ENCODE assay signal across 9 cellular contexts in genomic region chr22:29030016-29030617, GRCh38. TPM values are rescaled to one million over a fixed set of nuclear protein-coding genes. Genes with fewer than 3 reads are reported as not detected.
DNase-seq lines count a peak whose midpoint lies in the region; ATAC-seq and TF ChIP-seq lines count a peak whose summit lies in the region.
"Had no signal": no experiment of that assay in that cellular context is flagged by ENCODE, and none has a peak within 500 bp of the region (broad histone marks: within the 10 kb centered on the region; RNA-seq: fewer than 3 reads in every experiment).

No MANE protein-coding gene starts in this region.

- H3K9me3 ChIP-seq in gastroesophageal sphincter: no peaks in the 10 kb centered on the region

- no peaks in the 10 kb centered on the region for H3K27me3 ChIP-seq in gastroesophageal sphincter

- ATAC-seq in gastroesophageal sphincter (no peak), sciatic nerve (no peak), HG03378 (IDR thresholded peaks at IDR 0.05; ENCODE audit: unreplicated experiment) (no peak)

- no peak for TF ChIP-seq EP300 in gastroesophageal sphincter (IDR thresholded peaks at IDR 0.05)

- DNase-seq in GM03348 (ENCODE audit: low spot score): peak; percentile 28
- peak; percentile 95 for DNase-seq in SW480 (ENCODE audit: low spot score)
- DNase-seq in sciatic nerve (ENCODE audit: low spot score): peak; percentile 52
- DNase-seq in stimulated activated naive CD4-positive, alpha-beta T cell treated with Interleukin-2 at 50 U/mL for 16 hours (lab: John Stamatoyannopoulos, UW): no peak
- no peak for DNase-seq in activated effector memory CD4-positive, alpha-beta T cell treated with anti-CD3 and anti-CD28 coated beads, Interleukin-2, amount 50 U/mL, for 16 hours
- no peak for DNase-seq in NCI-H446 treated with DMSO at 0.1 percent for 48 hours (lab: John Stamatoyannopoulos, UW)

- H3K4me3 ChIP-seq in gastroesophageal sphincter: peak overlapping the region; percentile 23 to 57

- WGBS in gastroesophageal sphincter (ENCODE audit: low coverage in 1 of 2), 2 donors: 39 to 48% methylated on average over 11 to 14 of the region's 20 CpGs

- no peaks in the 10 kb centered on the region for H3K36me3 ChIP-seq in gastroesophageal sphincter

- H3K27ac ChIP-seq in gastroesophageal sphincter: peak overlapping the region; percentile 4 to 89 (median 80)
- H3K27ac ChIP-seq: KMS-11 had no signal

- peaks cover 4 to 39% (median 20%) of the 10 kb centered on the region in 3 donors for H3K4me1 ChIP-seq in gastroesophageal sphincter

- no peak for TF ChIP-seq CTCF in gastroesophageal sphincter (IDR thresholded peaks at IDR 0.05)

- no peak for TF ChIP-seq POLR2A in gastroesophageal sphincter (IDR thresholded peaks at IDR 0.05)

- intact Hi-C loops in sciatic nerve (cut with DNase I): no loop called here

RNA-seq across cellular contexts. Expression of gene C22orf31, which starts 31.5 kb away (rescaled TPM):
- total RNA-seq in gastroesophageal sphincter (not detected), sciatic nerve (not detected)

RNA-seq across cellular contexts. Expression of gene KREMEN1, which starts 42.7 kb away (rescaled TPM):
- total RNA-seq in gastroesophageal sphincter (10 to 100 TPM in 2 of 4 donors, 1 to 10 TPM in 2; 7.5 to 17.4 (median 10.8) TPM), sciatic nerve (21.5 TPM)

Comparison
In these comparisons a context has a peak if more than half of its experiments do, and no peak if none do; other contexts are left out.
1. DNase-seq: peak in GM03348 (single experiment), SW480 (single experiment) and sciatic nerve (single experiment); none in stimulated activated naive CD4-positive, alpha-beta T cell treated with Interleukin-2 at 50 U/mL for 16 hours (single experiment), activated effector memory CD4-positive, alpha-beta T cell treated with anti-CD3 and anti-CD28 coated beads, Interleukin-2, amount 50 U/mL, for 16 hours (single experiment) and NCI-H446 treated with DMSO at 0.1 percent for 48 hours (single experiment).